In genomic region chr15:35054380-35054779, GRCh38 we compare ENCODE assay signal across 23 cellular contexts. TPM values are rescaled to one million over a fixed set of nuclear protein-coding genes. Genes with fewer than 3 reads are reported as not detected.
DNase-seq lines count a peak whose midpoint lies in the region; ATAC-seq lines count a peak whose summit lies in the region.
"Had no signal": no experiment of that assay in that cellular context is flagged by ENCODE, and none has a peak within 500 bp of the region (broad histone marks: within the 10 kb centered on the region; RNA-seq: fewer than 3 reads in every experiment).

No MANE protein-coding gene starts in this region.

- no peak overlapping the region for H3K18ac ChIP-seq in mesenchymal stem cell (ENCODE audit: low read depth in 1 of 2, low read length in 2 of 2)

- H3K9ac ChIP-seq in GM23248 (no peak overlapping the region), mesenchymal stem cell (ENCODE audit: low read length) (no peak overlapping the region)

- H3K9me3 ChIP-seq in GM23248 (ENCODE audit: low read depth), result no peaks in the 10 kb centered on the region
- H3K9me3 ChIP-seq in esophagus (ENCODE audit: control insufficient read depth in 2 of 2, insufficient read depth in 1 of 2, low read depth in 1 of 2, low read length in 1 of 2), result no peaks in the 10 kb centered on the region
- no peaks in the 10 kb centered on the region for H3K9me3 ChIP-seq in mesenchymal stem cell (ENCODE audit: control insufficient read depth, low read length)
- no peaks in the 10 kb centered on the region for H3K9me3 ChIP-seq in MG63

- H2AK5ac ChIP-seq in mesenchymal stem cell (ENCODE audit: low read length, severe bottlenecking), result peak overlapping the region; percentile 72

- H3K27me3 Mint-ChIP-seq in naive thymus-derived CD8-positive, alpha-beta T cell, result peaks cover 0 to 3% (median 2%) of the 10 kb centered on the region in 5 donors

- H2AFZ ChIP-seq in GM23248 (no peak overlapping the region), mesenchymal stem cell (ENCODE audit: low read depth, low read length) (no peak overlapping the region)

- POLR2A ChIA-PET in naive thymus-derived CD8-positive, alpha-beta T cell (lab: Charles Lee), result no interaction called here

- H2BK5ac ChIP-seq in mesenchymal stem cell (ENCODE audit: low read depth, low read length, poor library complexity, severe bottlenecking), result no peak overlapping the region

- H2BK12ac ChIP-seq in mesenchymal stem cell (ENCODE audit: low read length in 2 of 2), result no peak overlapping the region

- H3F3A ChIP-seq in GM23248 (ENCODE audit: insufficient read depth), result no peaks in the 10 kb centered on the region

- H2BK15ac ChIP-seq in mesenchymal stem cell (ENCODE audit: low read depth, poor library complexity, severe bottlenecking), result no peak overlapping the region

- H3K79me2 ChIP-seq in GM23248 (ENCODE audit: insufficient read depth), result no peaks in the 10 kb centered on the region

- no peaks in the 10 kb centered on the region for H3K36me3 ChIP-seq in GM23248 (ENCODE audit: low read depth)
- H3K36me3 ChIP-seq in esophagus (ENCODE audit: control insufficient read depth in 2 of 2, insufficient read depth in 2 of 2, low read length in 1 of 2), result no peaks in the 10 kb centered on the region
- no peaks in the 10 kb centered on the region for H3K36me3 ChIP-seq in mesenchymal stem cell (ENCODE audit: control insufficient read depth in 1 of 2, insufficient read depth in 2 of 2, low read depth in 1 of 2, low read length in 2 of 2)
- H3K36me3 ChIP-seq in MG63, result no peaks in the 10 kb centered on the region

- H4K20me1 ChIP-seq in GM23248 (ENCODE audit: insufficient read depth), result no peaks in the 10 kb centered on the region

- H3K27ac ChIP-seq in GM23248 (no peak overlapping the region), esophagus (ENCODE audit: low read depth in 2 of 2, low read length in 1 of 2) (peak overlapping the region; percentile 4 to 34), mesenchymal stem cell (ENCODE audit: low read length, poor library complexity, severe bottlenecking) (no peak overlapping the region)

- H3K4me3 ChIP-seq in GM23248 (no peak overlapping the region), esophagus (ENCODE audit: low read depth in 1 of 2, low read length in 2 of 2) (no peak overlapping the region), mesenchymal stem cell (ENCODE audit: insufficient read depth in 1 of 2, low read depth in 1 of 2, low read length in 2 of 2) (no peak overlapping the region), MG63 (no peak overlapping the region)

- no peak overlapping the region for H3K14ac ChIP-seq in mesenchymal stem cell (ENCODE audit: low read length in 2 of 2)

- WGBS in GM23248 (ENCODE audit: low coverage in 1 of 2, low lambda C conversion rate in 2 of 2, missing lambda C conversion rate in 2 of 2), 2 experiments, result 90 to 93% methylated on average over 6 of the region's 6 CpGs
- WGBS in esophagus, 2 donors, result 53 to 70% methylated on average over 6 of the region's 6 CpGs
- WGBS in mesenchymal stem cell, result 75% methylated on average over 6 of the region's 6 CpGs

- no peak overlapping the region for H3K4me2 ChIP-seq in GM23248 (ENCODE audit: unreplicated experiment)
- no peak overlapping the region for H3K4me2 ChIP-seq in mesenchymal stem cell (ENCODE audit: low read length, poor library complexity, severe bottlenecking)

- no peak overlapping the region for H4K8ac ChIP-seq in mesenchymal stem cell (ENCODE audit: low read length)

- H3K4me3 Mint-ChIP-seq in naive thymus-derived CD8-positive, alpha-beta T cell, result no peak overlapping the region
- H3K4me3 Mint-ChIP-seq: CD4-positive, CD25-positive, alpha-beta regulatory T cell had no signal

- H3K4me1 Mint-ChIP-seq in naive thymus-derived CD8-positive, alpha-beta T cell, result no peaks in the 10 kb centered on the region
- H3K4me1 Mint-ChIP-seq: CD4-positive, CD25-positive, alpha-beta regulatory T cell had no signal

- H3K27me3 ChIP-seq in GM23248 (replicated peaks; ENCODE audit: insufficient read depth) (no peaks in the 10 kb centered on the region), esophagus (ENCODE audit: control insufficient read depth in 1 of 2, insufficient read depth in 2 of 2, low read length in 2 of 2) (no peaks in the 10 kb centered on the region), mesenchymal stem cell (ENCODE audit: control insufficient read depth in 1 of 2, insufficient read depth in 1 of 2, low read length in 2 of 2) (no peaks in the 10 kb centered on the region), MG63 (no peaks in the 10 kb centered on the region)

- no peaks in the 10 kb centered on the region for H3K9me2 ChIP-seq in GM23248 (ENCODE audit: insufficient read depth)

- H3K4ac ChIP-seq in mesenchymal stem cell (ENCODE audit: low read depth in 1 of 2, low read length in 2 of 2), result no peak overlapping the region

- no peaks in the 10 kb centered on the region for H3K79me1 ChIP-seq in mesenchymal stem cell (replicated peaks; ENCODE audit: low read length, poor library complexity, severe bottlenecking)

- H3K9me3 Mint-ChIP-seq in naive thymus-derived CD8-positive, alpha-beta T cell, result no peaks in the 10 kb centered on the region

- no peak for ATAC-seq in naive thymus-derived CD8-positive, alpha-beta T cell

- H3K36me3 Mint-ChIP-seq in naive thymus-derived CD8-positive, alpha-beta T cell, result no peaks in the 10 kb centered on the region
- H3K36me3 Mint-ChIP-seq: CD4-positive, CD25-positive, alpha-beta regulatory T cell had no signal

- H3K4me1 ChIP-seq in GM23248 (ENCODE audit: insufficient read depth), result no peaks in the 10 kb centered on the region
- no peaks in the 10 kb centered on the region for H3K4me1 ChIP-seq in esophagus (ENCODE audit: control insufficient read depth in 2 of 2, insufficient read depth in 2 of 2, low read length in 1 of 2)
- peaks cover 9% of the 10 kb centered on the region for H3K4me1 ChIP-seq in mesenchymal stem cell (ENCODE audit: control insufficient read depth, insufficient read depth, low read depth, low read length)

- in situ Hi-C loops in GM23248 (cut with MboI), result no loop called here

- no peak overlapping the region for H3K23ac ChIP-seq in mesenchymal stem cell (ENCODE audit: low read length in 2 of 2)

- H4K91ac ChIP-seq in mesenchymal stem cell (ENCODE audit: low read length), result no peak overlapping the region

- no peak overlapping the region for H3K27ac Mint-ChIP-seq in naive thymus-derived CD8-positive, alpha-beta T cell
- H3K27ac Mint-ChIP-seq: CD4-positive, CD25-positive, alpha-beta regulatory T cell had no signal

- H2BK120ac ChIP-seq in mesenchymal stem cell (ENCODE audit: low read depth, low read length), result no peak overlapping the region

- peak; percentile 20 for DNase-seq in GM23248
- DNase-seq in NCI-H226, result peak; percentile 1
- DNase-seq in mesenchymal stem cell, result no peak
- no peak for DNase-seq in naive thymus-derived CD8-positive, alpha-beta T cell
- DNase-seq in NCI-H69 (lab: John Stamatoyannopoulos, UW), result no peak
- no peak for DNase-seq in MG63
- DNase-seq: CD4-positive, CD25-positive, alpha-beta regulatory T cell; DMS153; DND-41; H7; KBM-7; MM.1S; NCI-H1105; NCI-H1436 treated with DMSO at 0.1 percent for 48 hours; NCI-H1930; NCI-H2107; NCI-H446 treated with DMSO at 0.1 percent for 48 hours; NCI-H526; RPMI8226; SHP77 treated with DMSO at 0.1 percent for 48 hours had no signal

RNA-seq across cellular contexts. Expression of gene NANOGP8, which starts 30.7 kb away (rescaled TPM):
- not detected in 2 replicates for total RNA-seq in GM23248 (2014; rRNA removed; shearing (Covaris generic))
- polyA plus RNA-seq in GM23248 (2016; fragmentation: Nextera tagmentation; extraction: Ambion mirVana) (not detected in 2 replicates), esophagus (under 1 TPM in 1 of 2 donors, not detected in 1; 0.16 TPM)
- not detected for polyA plus RNA-seq in mesenchymal stem cell (2013, experiment 1 of 2)
- not detected for polyA plus RNA-seq in mesenchymal stem cell (2013, experiment 2 of 2)
- not detected for total RNA-seq in naive thymus-derived CD8-positive, alpha-beta T cell
- 1 to 10 TPM in 1 of 3 donors, not detected in 2; 1.1 TPM for polyA plus RNA-seq in naive thymus-derived CD8-positive, alpha-beta T cell
- total RNA-seq in MG63 (2014; rRNA removed; shearing (Covaris generic); ENCODE audit: low replicate concordance), result not detected in 2 replicates
- total RNA-seq: A172; CD4-positive, CD25-positive, alpha-beta regulatory T cell had no signal
- polyA plus RNA-seq: BJ; CD4-positive, CD25-positive, alpha-beta regulatory T cell had no signal

Comparison
In these comparisons a context has a peak if more than half of its experiments do, and no peak if none do; other contexts are left out.
1. DNase-seq: peak in GM23248 (single experiment) and NCI-H226 (single experiment); none in mesenchymal stem cell (single experiment), naive thymus-derived CD8-positive, alpha-beta T cell (0 of 10), NCI-H69 (single experiment) and MG63 (single experiment).
2. H3K27ac ChIP-seq: peak in esophagus (2 of 2); none in GM23248 (single experiment) and mesenchymal stem cell (single experiment).